1 cellular context compared by ENCODE assay signal in genomic region chr1:90561384-90561783, GRCh38.
TF ChIP-seq lines count a peak whose summit lies in the region.

No MANE protein-coding gene starts in this region.

TF ChIP-seq in GM12878, 131 proteins besides CTCF, POLR2A, EP300 and RAD21 (continued from another document):
- TF ChIP-seq BCLAF1 (IDR thresholded peaks at IDR 0.05) (no peak), E2F8 (IDR thresholded peaks at IDR 0.05; ENCODE audit: low read depth, partially characterized antibody) (no peak), PBX3 (IDR thresholded peaks at IDR 0.05; ENCODE audit: insufficient replicate concordance, low read depth, low read length) (no peak), ETV6 (conservative IDR thresholded peaks at IDR 0.05 in 1 of 2, IDR thresholded peaks at IDR 0.05 in 1 of 2; ENCODE audit: borderline replicate concordance in 1 of 2, low read depth in 1 of 2) (no peak), GATAD2B (conservative IDR thresholded peaks at IDR 0.05; ENCODE audit: low read depth) (no peak), IRF3 (IDR thresholded peaks at IDR 0.05) (no peak), ATF2 (IDR thresholded peaks at IDR 0.05; ENCODE audit: low read length) (no peak), CEBPB (IDR thresholded peaks at IDR 0.05; ENCODE audit: borderline replicate concordance in 1 of 2, low read depth in 2 of 2, low read length in 2 of 2) (no peak), SIX5 (IDR thresholded peaks at IDR 0.05; ENCODE audit: low read depth, low read length, severe bottlenecking) (no peak), IRF5 (IDR thresholded peaks at IDR 0.05; ENCODE audit: borderline replicate concordance) (no peak), ZZZ3 (IDR thresholded peaks at IDR 0.05; ENCODE audit: control insufficient read depth, insufficient read length, low read depth) (no peak), TARDBP (IDR thresholded peaks at IDR 0.05; ENCODE audit: borderline replicate concordance) (no peak)
TF ChIP-seq in GM12878: peak in this region for 0.
